Comparison of ENCODE assay signal across 3 cellular contexts in the genomic region with DNA sequence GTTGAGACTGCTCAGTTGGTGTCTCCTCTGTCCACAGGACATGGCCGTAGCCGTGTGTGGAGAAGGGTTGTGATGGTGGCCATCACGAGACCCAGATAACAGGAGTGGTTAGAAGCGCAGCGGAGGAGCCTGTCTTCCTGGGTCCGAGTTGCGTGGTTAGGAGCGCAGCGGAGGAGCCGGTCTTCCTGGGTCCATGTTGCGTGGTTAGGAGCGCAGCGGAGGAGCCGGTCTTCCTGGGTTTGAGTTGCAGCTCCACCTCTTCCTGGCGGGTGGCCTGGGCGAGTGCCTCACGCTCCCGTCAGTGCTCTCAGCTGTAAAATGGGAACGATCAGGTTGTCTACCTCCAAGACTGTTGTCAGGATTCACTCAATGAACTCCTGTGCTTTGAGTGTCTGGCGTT.
"Had no signal": no experiment of that assay in that cellular context is flagged by ENCODE, and none has a peak within 500 bp of the region (broad histone marks: within the 10 kb centered on the region; RNA-seq: fewer than 3 reads in every experiment).

No MANE protein-coding gene starts in this region.

- DNase-seq: GDM1, GF-D8 had no signal

- H3K4me3 ChIP-seq: GM12878 had no signal

- ATAC-seq: GM12878 had no signal
